31 cellular contexts compared by ENCODE assay signal in the genomic region with DNA sequence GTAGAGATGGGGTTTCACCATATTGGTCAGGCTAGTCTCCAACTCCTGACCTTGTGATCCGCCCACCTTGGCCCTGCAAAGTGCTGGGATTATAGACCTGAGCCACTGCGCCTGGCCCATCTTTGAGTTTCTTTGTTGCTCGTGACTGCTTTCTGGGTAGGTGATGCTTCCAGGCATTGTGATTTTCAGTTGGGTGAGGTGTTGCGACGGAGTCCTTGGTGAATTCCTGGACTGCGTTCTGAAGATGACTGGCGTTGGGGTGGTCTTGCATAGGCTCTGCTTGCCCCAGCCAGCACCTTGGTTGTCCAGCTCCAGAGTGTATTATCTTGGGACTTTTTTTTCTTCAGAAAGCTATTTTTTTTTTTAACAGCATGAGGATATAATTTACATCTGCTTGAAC.
"Had no signal": no experiment of that assay in that cellular context is flagged by ENCODE, and none has a peak within 500 bp of the region (broad histone marks: within the 10 kb centered on the region; RNA-seq: fewer than 3 reads in every experiment).

No MANE protein-coding gene starts in this region.

- H3K9me3 ChIP-seq: ovary, psoas muscle, stomach, thoracic aorta, thyroid gland, upper lobe of right lung, uterus had no signal

- ATAC-seq: naive thymus-derived CD8-positive, alpha-beta T cell; natural killer cell treated with Interleukin-12 subunit alpha and Interleukin-12 subunit beta and Interleukin-15 and Interleukin-18, amount 100 ng/mL, for 72 hours; psoas muscle; right cardiac atrium; sciatic nerve; stimulated activated effector memory CD8-positive, alpha-beta T cell treated with anti-CD3 and anti-CD28 coated beads, Interleukin-12 subunit alpha, Interleukin-12 subunit beta, amount 100 ng/mL, for 72 hours; stimulated activated naive B cell treated with anti-CD40 and anti-IgM and Interleukin-4, amounts not matched to agents 10 μg/mL and 1 μg/mL and 100 μg/mL, for 72 hours; upper lobe of right lung had no signal

- H3K36me3 Mint-ChIP-seq: natural killer cell treated with Interleukin-12 subunit alpha and Interleukin-12 subunit beta and Interleukin-15 and Interleukin-18, amount 100 ng/mL, for 72 hours; stimulated activated effector memory CD8-positive, alpha-beta T cell treated with anti-CD3 and anti-CD28 coated beads, Interleukin-12 subunit alpha, Interleukin-12 subunit beta, amount 100 ng/mL, for 72 hours; stimulated activated naive B cell treated with anti-CD40 and anti-IgM and Interleukin-4, amounts not matched to agents 10 μg/mL and 1 μg/mL and 100 μg/mL, for 72 hours; type B pancreatic cell had no signal

- H3K27me3 ChIP-seq: neural progenitor cell, ovary, spleen, stomach, thyroid gland, tibial nerve, upper lobe of right lung, uterus had no signal

- H3K36me3 ChIP-seq: neural progenitor cell, ovary, spleen, stomach, thoracic aorta, thyroid gland, tibial nerve, upper lobe of right lung, uterus had no signal

- H3K4me1 ChIP-seq: neural progenitor cell, parathyroid adenoma, psoas muscle, stomach, thyroid gland, tibial nerve, upper lobe of right lung, uterus had no signal

- H3K4me3 Mint-ChIP-seq: naive B cell; naive thymus-derived CD8-positive, alpha-beta T cell; natural killer cell treated with Interleukin-12 subunit alpha and Interleukin-12 subunit beta and Interleukin-15 and Interleukin-18, amount 100 ng/mL, for 72 hours; nephron progenitor cell; neural progenitor cell; stimulated activated effector memory CD8-positive, alpha-beta T cell treated with anti-CD3 and anti-CD28 coated beads, Interleukin-12 subunit alpha, Interleukin-12 subunit beta, amount 100 ng/mL, for 72 hours; stimulated activated naive B cell treated with anti-CD40 and anti-IgM and Interleukin-4, amounts not matched to agents 10 μg/mL and 1 μg/mL and 100 μg/mL, for 72 hours; stimulated activated naive CD8-positive, alpha-beta T cell treated with anti-CD3 and anti-CD28 coated beads, Interleukin-15, Interleukin-2, amounts not matched to agents 100 ng/mL and 50 ng/mL, for 24 hours; type B pancreatic cell had no signal

- H3K4me1 Mint-ChIP-seq: naive B cell; naive thymus-derived CD8-positive, alpha-beta T cell; stimulated activated effector memory CD8-positive, alpha-beta T cell treated with anti-CD3 and anti-CD28 coated beads, Interleukin-12 subunit alpha, Interleukin-12 subunit beta, amount 100 ng/mL, for 72 hours; stimulated activated naive B cell treated with anti-CD40 and anti-IgM and Interleukin-4, amounts not matched to agents 10 μg/mL and 1 μg/mL and 100 μg/mL, for 72 hours had no signal

- H3K9ac ChIP-seq: neural progenitor cell, parathyroid adenoma had no signal

- H3K27ac ChIP-seq: neural progenitor cell, ovary, parathyroid adenoma, psoas muscle, skin epidermis, spleen, stomach, thoracic aorta, thyroid gland, tibial nerve, upper lobe of right lung, uterus had no signal

- DNase-seq: naive B cell; naive thymus-derived CD8-positive, alpha-beta T cell; nephron progenitor cell; occipital lobe; ovary; posterior cingulate gyrus; psoas muscle; right cardiac atrium; spleen; stimulated activated CD4-positive, alpha-beta T cell treated with anti-CD3 and anti-CD28 coated beads, Interleukin-12 subunit alpha, Interleukin-12 subunit beta, amount 100 ng/mL, for 4 hours; stimulated activated CD4-positive, alpha-beta T cell treated with anti-CD3 and anti-CD28 coated beads, Interleukin-1b, Interleukin-23, amount 100 ng/mL, for 48 hours; stimulated activated CD4-positive, alpha-beta T cell treated with anti-CD3 and anti-CD28 coated beads, Interleukin-2, amount 100 ng/mL, for 48 hours; stimulated activated CD4-positive, alpha-beta T cell treated with anti-CD3 and anti-CD28 coated beads, Interleukin-4, amount 100 ng/mL, for 24 hours; stimulated activated naive B cell treated with anti-CD40 and anti-IgM and Interleukin-4, amounts not matched to agents 10 μg/mL and 1 μg/mL and 100 μg/mL, for 72 hours; stimulated activated naive CD4-positive, alpha-beta T cell treated with Interleukin-2 at 50 U/mL for 16 hours; stomach; thyroid gland; upper lobe of right lung; uterus had no signal

- H3K9me3 Mint-ChIP-seq: natural killer cell treated with Interleukin-12 subunit alpha and Interleukin-12 subunit beta and Interleukin-15 and Interleukin-18, amount 100 ng/mL, for 72 hours had no signal

- H3K27ac Mint-ChIP-seq: naive B cell; naive thymus-derived CD8-positive, alpha-beta T cell; natural killer cell treated with Interleukin-12 subunit alpha and Interleukin-12 subunit beta and Interleukin-15 and Interleukin-18, amount 100 ng/mL, for 72 hours; nephron progenitor cell; neural progenitor cell; progenitor cell of endocrine pancreas; stimulated activated effector memory CD8-positive, alpha-beta T cell treated with anti-CD3 and anti-CD28 coated beads, Interleukin-12 subunit alpha, Interleukin-12 subunit beta, amount 100 ng/mL, for 72 hours; stimulated activated naive B cell treated with anti-CD40 and anti-IgM and Interleukin-4, amounts not matched to agents 10 μg/mL and 1 μg/mL and 100 μg/mL, for 72 hours; stimulated activated naive CD8-positive, alpha-beta T cell treated with anti-CD3 and anti-CD28 coated beads, Interleukin-15, Interleukin-2, amounts not matched to agents 100 ng/mL and 50 ng/mL, for 24 hours; type B pancreatic cell had no signal

- H3K4me3 ChIP-seq: neural progenitor cell, ovary, psoas muscle, skin epidermis, smooth muscle cell, spleen, stomach, thoracic aorta, thyroid gland, tibial nerve, upper lobe of right lung, uterus had no signal

- H3K4me2 ChIP-seq: neural progenitor cell, smooth muscle cell had no signal
